Comparison of ENCODE assay signal across 21 cellular contexts in the genomic region with DNA sequence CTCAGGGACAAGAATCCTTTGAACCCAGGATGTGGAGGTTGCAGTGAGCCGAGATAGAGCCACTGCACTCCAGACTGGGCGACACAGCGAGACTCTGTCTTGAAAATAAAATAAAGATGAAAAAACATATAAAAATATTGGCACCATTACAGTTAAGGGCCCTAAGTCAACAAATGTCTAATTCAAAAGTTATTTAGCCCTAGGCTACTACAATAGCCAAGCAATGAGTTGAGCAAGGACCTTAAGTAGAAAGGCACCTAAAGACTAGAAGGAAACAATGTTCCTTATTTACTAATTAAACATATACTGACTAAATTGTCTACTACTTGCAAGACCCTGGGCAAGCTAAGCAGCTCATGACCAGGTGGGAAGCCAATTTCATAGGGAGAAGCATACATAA. TPM values are rescaled to one million over a fixed set of nuclear protein-coding genes. Genes with fewer than 3 reads are reported as not detected.
A peak's percentile ranks its signal among the peaks of the same experiment; 100 is the strongest.
DNase-seq lines count a peak whose midpoint lies in the region; ATAC-seq and TF ChIP-seq lines count a peak whose summit lies in the region.
"Had no signal": no experiment of that assay in that cellular context is flagged by ENCODE, and none has a peak within 500 bp of the region (broad histone marks: within the 10 kb centered on the region; RNA-seq: fewer than 3 reads in every experiment).

No MANE protein-coding gene starts in this region.

- WGBS in psoas muscle, 3 donors = 93 to 97% (median 93%) methylated on average over 3 of the region's 3 CpGs

- H3K27ac ChIP-seq in RWPE2 (ENCODE audit: poor library complexity, severe bottlenecking) (peak overlapping the region; percentile 31), psoas muscle (no peak overlapping the region)
- H3K27ac ChIP-seq: cardiac muscle cell, upper lobe of left lung had no signal

- intact Hi-C loops in psoas muscle (cut with DNase I) = no loop called here

- TF ChIP-seq CTCF in RWPE2 (IDR thresholded peaks at IDR 0.05; ENCODE audit: poor library complexity, severe bottlenecking) (no peak), psoas muscle (IDR thresholded peaks at IDR 0.05) (no peak)

- H3K27me3 ChIP-seq in RWPE2 (ENCODE audit: insufficient read depth, poor library complexity, severe bottlenecking) = no peaks in the 10 kb centered on the region
- H3K27me3 ChIP-seq in psoas muscle (ENCODE audit: insufficient read depth in 3 of 3, low read length in 2 of 3) = peaks cover 0 to 4% (median 0%) of the 10 kb centered on the region in 3 donors
- H3K27me3 ChIP-seq: cardiac muscle cell, upper lobe of left lung had no signal

- DNase-seq in NCI-H2196 (lab: John Stamatoyannopoulos, UW; ENCODE audit: unreplicated experiment) = peak; percentile 21
- DNase-seq in NCI-H2196 treated with DMSO at 0.1 percent for 48 hours (lab: John Stamatoyannopoulos, UW; ENCODE audit: unreplicated experiment) = no peak
- no peak for DNase-seq in RWPE2 (ENCODE audit: low spot score)
- DNase-seq in fibroblast of peridontal ligament (ENCODE audit: extremely low read depth) = peak; percentile 7
- no peak for DNase-seq in psoas muscle
- no peak for DNase-seq in medulla oblongata (ENCODE audit: extremely low spot score)
- no peak for DNase-seq in stimulated activated CD4-positive, alpha-beta T cell treated with anti-CD3 and anti-CD28 coated beads, Interleukin-4, amount 100 ng/mL, for 1 hour
- DNase-seq: 8988T; activated CD8-positive, alpha-beta T cell treated with anti-CD3 and anti-CD28 coated beads for 36 hours; activated naive CD8-positive, alpha-beta T cell treated with anti-CD3 and anti-CD28 coated beads for 36 hours; activated T-cell treated with anti-CD3 and anti-CD28 coated beads, Interleukin-2, amount 50 U/mL, for 72 hours; effector CD4-positive, alpha-beta T cell; KG1; NCI-H1105 treated with DMSO at 0.1 percent for 48 hours; stimulated activated naive CD4-positive, alpha-beta T cell; upper lobe of left lung had no signal

- no peaks in the 10 kb centered on the region for H3K9me3 ChIP-seq in RWPE2 (ENCODE audit: severe bottlenecking)
- H3K9me3 ChIP-seq in psoas muscle = no peaks in the 10 kb centered on the region
- H3K9me3 ChIP-seq: upper lobe of left lung had no signal

- H3K4me1 ChIP-seq in RWPE2 (ENCODE audit: insufficient read depth, poor library complexity, severe bottlenecking) (peaks cover 24% of the 10 kb centered on the region), psoas muscle (peaks cover 15% of the 10 kb centered on the region)

- H3K4me3 ChIP-seq in RWPE2 (ENCODE audit: severe bottlenecking) (no peak overlapping the region), psoas muscle (peak overlapping the region; percentile 80)
- H3K4me3 ChIP-seq: cardiac muscle cell had no signal

- ATAC-seq in RWPE2 (ENCODE audit: low read depth) (peak; percentile 6; the same call in 1 of the 3 replicates), psoas muscle (no peak), HG03280 (IDR thresholded peaks at IDR 0.05; ENCODE audit: unreplicated experiment) (no peak)
- ATAC-seq: activated CD8-positive, alpha-beta T cell treated with anti-CD3 and anti-CD28 coated beads for 36 hours; activated T-cell treated with anti-CD3 and anti-CD28 coated beads, Interleukin-2, amount 50 U/mL, for 72 hours had no signal

- 0 out of 2 replicates have a peak, but pooled peaks cover 3% of the 10 kb centered on the region for H3K36me3 ChIP-seq in RWPE2 (ENCODE audit: low read depth)
- H3K36me3 ChIP-seq in psoas muscle (ENCODE audit: insufficient read depth in 1 of 2, low read depth in 1 of 2) = no peaks in the 10 kb centered on the region
- H3K36me3 ChIP-seq: cardiac muscle cell, upper lobe of left lung had no signal

RNA-seq across cellular contexts. Expression of a gene that starts 4.1 kb away (rescaled TPM):
- total RNA-seq in psoas muscle = 10 to 100 TPM; 17.3 to 24.2 (median 21.2) TPM
- polyA plus RNA-seq in psoas muscle = 10 to 100 TPM in 2 of 3 donors, 1 to 10 TPM in 1; 6.7 to 17.4 (median 16.7) TPM

RNA-seq across cellular contexts. Expression of a gene that starts 46.6 kb away (rescaled TPM):
- 1 to 10 TPM; 1.2 to 5.0 (median 3.0) TPM for total RNA-seq in psoas muscle
- 10 to 100 TPM in 1 of 3 donors, 1 to 10 TPM in 2; 4.0 to 14.7 (median 4.5) TPM for polyA plus RNA-seq in psoas muscle
- total RNA-seq: activated CD8-positive, alpha-beta T cell treated with anti-CD3 and anti-CD28 coated beads for 36 hours; cardiac muscle cell had no signal
- polyA plus RNA-seq: cardiac muscle cell had no signal

RNA-seq across cellular contexts. Expression of a gene that starts 48.0 kb away (rescaled TPM):
- not detected for total RNA-seq in psoas muscle
- polyA plus RNA-seq in psoas muscle = not detected
- total RNA-seq: activated CD8-positive, alpha-beta T cell treated with anti-CD3 and anti-CD28 coated beads for 36 hours; activated naive CD8-positive, alpha-beta T cell treated with anti-CD3 and anti-CD28 coated beads for 36 hours; activated T-cell treated with anti-CD3 and anti-CD28 coated beads, Interleukin-2, amount 50 U/mL, for 72 hours; cardiac muscle cell; lower leg skin; pulmonary artery endothelial cell; upper lobe of left lung had no signal
- polyA plus RNA-seq: BJ, cardiac muscle cell had no signal

Comparison
In these comparisons a context has a peak if more than half of its experiments do, and no peak if none do; other contexts are left out.
1. DNase-seq: peak in NCI-H2196 (single experiment) and fibroblast of peridontal ligament (single experiment); none in NCI-H2196 treated with DMSO at 0.1 percent for 48 hours (single experiment), RWPE2 (single experiment), psoas muscle (0 of 2), medulla oblongata (single experiment) and stimulated activated CD4-positive, alpha-beta T cell treated with anti-CD3 and anti-CD28 coated beads, Interleukin-4, amount 100 ng/mL, for 1 hour (single experiment).